In genomic region chr2:118982039-118982438, GRCh38 we compare ENCODE assay signal across 19 cellular contexts. TPM values are rescaled to one million over a fixed set of nuclear protein-coding genes. Genes with fewer than 3 reads are reported as not detected.
A peak's percentile ranks its signal among the peaks of the same experiment; 100 is the strongest.
DNase-seq lines count a peak whose midpoint lies in the region; ATAC-seq and TF ChIP-seq lines count a peak whose summit lies in the region.
"Had no signal": no experiment of that assay in that cellular context is flagged by ENCODE, and none has a peak within 500 bp of the region (broad histone marks: within the 10 kb centered on the region; RNA-seq: fewer than 3 reads in every experiment).

No MANE protein-coding gene starts in this region.

- no peaks in the 10 kb centered on the region for H3K4me1 ChIP-seq in spleen

- DNase-seq in stimulated activated naive CD8-positive, alpha-beta T cell treated with anti-CD3 and anti-CD28 coated beads, Interleukin-15, amount 100 ng/mL, for 72 hours: no peak
- DNase-seq in stimulated activated naive CD8-positive, alpha-beta T cell treated with anti-CD3 and anti-CD28 coated beads, Interleukin-15, Interleukin-2, amounts not matched to agents 100 U/mL and 50 U/mL, for 24 hours: no peak
- DNase-seq in mesenteric fat pad (ENCODE audit: low spot score) (peak; percentile 60), spleen (peak; percentile 66), COLO829 (ENCODE audit: low spot score) (no peak), hippocampal formation (lab: John Stamatoyannopoulos, UW) (no peak)
- DNase-seq in activated naive CD4-positive, alpha-beta T cell (lab: John Stamatoyannopoulos, UW): no peak
- DNase-seq: ACHN; Calu3; CD4-positive, CD25-positive, alpha-beta regulatory T cell; DMS 273 treated with DMSO at 0.1 percent for 48 hours; GOT3; H9 had no signal

- H3K27ac ChIP-seq in spleen: no peak overlapping the region
- H3K27ac ChIP-seq: BLaER1 treated with 17β-estradiol and CSF1 and Interleukin-3, amounts not matched to agents 10 nM and 100 nM had no signal

- no peak overlapping the region for H3K4me3 Mint-ChIP-seq in stimulated activated naive CD8-positive, alpha-beta T cell treated with anti-CD3 and anti-CD28 coated beads, Interleukin-15, amount 100 ng/mL, for 72 hours
- H3K4me3 Mint-ChIP-seq: CD4-positive, CD25-positive, alpha-beta regulatory T cell; H9 had no signal

- peaks cover 0 to 29% (median 0%) of the 10 kb centered on the region in 7 donors for H3K27me3 ChIP-seq in spleen (replicated peaks in 1 of 7)
- H3K27me3 ChIP-seq: BLaER1 treated with 17β-estradiol and CSF1 and Interleukin-3, amounts not matched to agents 10 nM and 100 nM had no signal

- intact Hi-C loops in spleen (cut with DNase I; ENCODE audit: low total_unique reads): no loop called here

- no peaks in the 10 kb centered on the region for H3K36me3 ChIP-seq in spleen

- no peak for TF ChIP-seq POLR2A in spleen (IDR thresholded peaks at IDR 0.05)

- no peak overlapping the region for H3K4me3 ChIP-seq in spleen
- H3K4me3 ChIP-seq: BLaER1 treated with 17β-estradiol and CSF1 and Interleukin-3, amounts not matched to agents 10 nM and 100 nM; GM12878 had no signal

- 75 to 89% (median 81%) methylated on average over 3 of the region's 3 CpGs for WGBS in spleen, 5 donors

- H3K27me3 Mint-ChIP-seq in stimulated activated naive CD8-positive, alpha-beta T cell treated with anti-CD3 and anti-CD28 coated beads, Interleukin-15, amount 100 ng/mL, for 72 hours: no peaks in the 10 kb centered on the region
- H3K27me3 Mint-ChIP-seq: CD4-positive, CD25-positive, alpha-beta regulatory T cell had no signal

- H3K9me3 Mint-ChIP-seq in stimulated activated naive CD8-positive, alpha-beta T cell treated with anti-CD3 and anti-CD28 coated beads, Interleukin-15, amount 100 ng/mL, for 72 hours: peaks cover 3 to 11% of the 10 kb centered on the region in 2 donors

- TF ChIP-seq CTCF in spleen (IDR thresholded peaks at IDR 0.05 in 8 of 11, conservative IDR thresholded peaks at IDR 0.05 in 3 of 11): no peak

- peaks cover 0 to 7% (median 0%) of the 10 kb centered on the region in 8 donors for H3K9me3 ChIP-seq in spleen

- ATAC-seq in stimulated activated naive CD8-positive, alpha-beta T cell treated with anti-CD3 and anti-CD28 coated beads, Interleukin-15, amount 100 ng/mL, for 72 hours: peak; percentile 23
- ATAC-seq in stimulated activated naive CD8-positive, alpha-beta T cell treated with anti-CD3 and anti-CD28 coated beads, Interleukin-15, Interleukin-2, amounts not matched to agents 100 U/mL and 50 U/mL, for 24 hours: no peak
- no peak for ATAC-seq in HG02884 (IDR thresholded peaks at IDR 0.05; ENCODE audit: unreplicated experiment)
- ATAC-seq: GM12878 had no signal

- no peak overlapping the region for H3K27ac Mint-ChIP-seq in stimulated activated naive CD8-positive, alpha-beta T cell treated with anti-CD3 and anti-CD28 coated beads, Interleukin-15, amount 100 ng/mL, for 72 hours

- peaks cover 8% of the 10 kb centered on the region for H3K4me1 Mint-ChIP-seq in stimulated activated naive CD8-positive, alpha-beta T cell treated with anti-CD3 and anti-CD28 coated beads, Interleukin-15, amount 100 ng/mL, for 72 hours
- H3K4me1 Mint-ChIP-seq: CD4-positive, CD25-positive, alpha-beta regulatory T cell; H9 had no signal

RNA-seq across cellular contexts. Expression of gene MARCO, which starts 40.0 kb away (rescaled TPM):
- total RNA-seq in mesenteric fat pad (92.5 TPM), spleen (100 to 1,000 TPM in 1 of 7 donors, 10 to 100 TPM in 6; 16.8 to 155 (median 39.4) TPM)
- polyA plus RNA-seq in spleen: 10 to 100 TPM in 1 of 3 donors, 1 to 10 TPM in 2; 3.0 to 10.0 (median 4.8) TPM
- total RNA-seq: A172; Calu3; CD4-positive, CD25-positive, alpha-beta regulatory T cell; Daoy; H9; HT-29 had no signal
- polyA plus RNA-seq: CD4-positive, CD25-positive, alpha-beta regulatory T cell had no signal

Comparison
In these comparisons a context has a peak if more than half of its experiments do, and no peak if none do; other contexts are left out.
1. DNase-seq: peak in mesenteric fat pad (single experiment) and spleen (single experiment); none in stimulated activated naive CD8-positive, alpha-beta T cell treated with anti-CD3 and anti-CD28 coated beads, Interleukin-15, amount 100 ng/mL, for 72 hours (0 of 2), stimulated activated naive CD8-positive, alpha-beta T cell treated with anti-CD3 and anti-CD28 coated beads, Interleukin-15, Interleukin-2, amounts not matched to agents 100 U/mL and 50 U/mL, for 24 hours (single experiment), COLO829 (single experiment), hippocampal formation (0 of 2) and activated naive CD4-positive, alpha-beta T cell (0 of 4).